Comparison of ENCODE assay signal across 1 cellular context in the genomic region with DNA sequence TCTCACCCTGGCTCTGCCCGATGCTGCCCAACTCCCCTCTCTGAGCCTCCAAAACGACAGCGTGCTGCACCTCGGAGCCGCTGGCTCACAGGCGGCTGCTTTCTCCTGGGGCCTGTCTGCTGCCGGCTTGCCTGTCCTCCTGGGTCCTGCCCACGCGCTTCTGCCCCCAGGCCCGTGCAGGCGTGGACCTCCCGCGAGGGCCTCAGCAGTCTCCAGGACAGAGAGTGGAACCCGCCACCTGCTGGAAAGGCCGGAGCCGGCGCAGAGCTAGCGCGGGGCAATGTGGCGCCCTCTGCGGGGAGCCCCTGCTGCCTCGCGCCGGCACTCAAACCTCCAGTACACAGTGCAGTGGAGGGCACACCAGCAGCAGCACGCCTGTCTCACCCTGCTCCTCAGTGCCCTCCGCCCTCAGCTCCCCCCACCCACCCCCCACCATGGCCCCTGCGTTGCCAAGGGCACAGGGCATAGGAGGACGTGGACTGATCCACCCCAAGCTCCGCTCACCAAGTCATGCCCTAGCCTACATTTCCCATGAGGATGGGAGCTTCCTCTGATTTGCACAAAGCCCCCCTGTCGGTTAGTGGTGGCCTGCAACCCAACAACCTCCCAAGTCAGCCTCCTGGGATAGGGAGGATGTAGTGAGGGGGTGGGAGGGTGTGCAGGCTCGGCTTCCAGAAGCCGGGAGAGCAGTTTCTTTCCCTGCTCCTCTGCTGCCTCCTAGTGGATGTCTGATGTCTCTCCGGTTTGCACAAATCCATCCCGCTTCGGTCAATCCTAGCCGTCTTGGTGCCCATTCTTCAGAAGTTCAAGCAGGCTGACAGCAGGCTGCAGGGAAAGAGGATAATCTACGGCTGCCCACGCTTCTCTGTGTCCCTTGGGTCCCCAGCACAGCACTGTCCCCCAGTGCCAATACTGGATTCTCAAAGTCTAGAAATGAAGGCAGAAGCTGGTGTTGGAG.
TF ChIP-seq lines count a peak whose summit lies in the region.

No MANE protein-coding gene starts in this region.

TF ChIP-seq in A549, 52 proteins besides CTCF, POLR2A, EP300 and RAD21 (continued from another document):
- TF ChIP-seq, protein P1, sequence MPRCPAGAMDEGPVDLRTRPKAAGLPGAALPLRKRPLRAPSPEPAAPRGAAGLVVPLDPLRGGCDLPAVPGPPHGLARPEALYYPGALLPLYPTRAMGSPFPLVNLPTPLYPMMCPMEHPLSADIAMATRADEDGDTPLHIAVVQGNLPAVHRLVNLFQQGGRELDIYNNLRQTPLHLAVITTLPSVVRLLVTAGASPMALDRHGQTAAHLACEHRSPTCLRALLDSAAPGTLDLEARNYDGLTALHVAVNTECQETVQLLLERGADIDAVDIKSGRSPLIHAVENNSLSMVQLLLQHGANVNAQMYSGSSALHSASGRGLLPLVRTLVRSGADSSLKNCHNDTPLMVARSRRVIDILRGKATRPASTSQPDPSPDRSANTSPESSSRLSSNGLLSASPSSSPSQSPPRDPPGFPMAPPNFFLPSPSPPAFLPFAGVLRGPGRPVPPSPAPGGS (IDR thresholded peaks at IDR 0.05): 0 out of 3 replicates have a peak, but pooled peaks have one; percentile 22
- no peak for TF ChIP-seq SREBF2 (IDR thresholded peaks at IDR 0.05)
- TF ChIP-seq JUN (IDR thresholded peaks at IDR 0.05): peak in 1 of 2 experiments; percentile 58; a peak in 2 of 5 replicates
- TF ChIP-seq, protein P2, sequence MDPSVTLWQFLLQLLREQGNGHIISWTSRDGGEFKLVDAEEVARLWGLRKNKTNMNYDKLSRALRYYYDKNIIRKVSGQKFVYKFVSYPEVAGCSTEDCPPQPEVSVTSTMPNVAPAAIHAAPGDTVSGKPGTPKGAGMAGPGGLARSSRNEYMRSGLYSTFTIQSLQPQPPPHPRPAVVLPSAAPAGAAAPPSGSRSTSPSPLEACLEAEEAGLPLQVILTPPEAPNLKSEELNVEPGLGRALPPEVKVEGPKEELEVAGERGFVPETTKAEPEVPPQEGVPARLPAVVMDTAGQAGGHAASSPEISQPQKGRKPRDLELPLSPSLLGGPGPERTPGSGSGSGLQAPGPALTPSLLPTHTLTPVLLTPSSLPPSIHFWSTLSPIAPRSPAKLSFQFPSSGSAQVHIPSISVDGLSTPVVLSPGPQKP (IDR thresholded peaks at IDR 0.05; ENCODE audit: low read depth, low read length): no peak
- TF ChIP-seq HEYL (CRISPR knock-in tag; IDR thresholded peaks at IDR 0.05): 0 out of 2 replicates have a peak, but pooled peaks have one; percentile 23
- TF ChIP-seq, protein P3, sequence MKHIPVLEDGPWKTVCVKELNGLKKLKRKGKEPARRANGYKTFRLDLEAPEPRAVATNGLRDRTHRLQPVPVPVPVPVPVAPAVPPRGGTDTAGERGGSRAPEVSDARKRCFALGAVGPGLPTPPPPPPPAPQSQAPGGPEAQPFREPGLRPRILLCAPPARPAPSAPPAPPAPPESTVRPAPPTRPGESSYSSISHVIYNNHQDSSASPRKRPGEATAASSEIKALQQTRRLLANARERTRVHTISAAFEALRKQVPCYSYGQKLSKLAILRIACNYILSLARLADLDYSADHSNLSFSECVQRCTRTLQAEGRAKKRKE (CRISPR knock-in tag; IDR thresholded peaks at IDR 0.05; ENCODE audit: low read depth): peak; percentile 73; the same call in 1 of the 2 replicates
- no peak; the same call in 1 of the 2 replicates for TF ChIP-seq BHLHE40 (IDR thresholded peaks at IDR 0.05; ENCODE audit: low read depth, low read length)
- peak; percentile 72; the same call in 1 of the 2 replicates for TF ChIP-seq MYC (IDR thresholded peaks at IDR 0.05; ENCODE audit: borderline replicate concordance, low read length)
- peak; percentile 94 for TF ChIP-seq EHF (CRISPR knock-in tag; IDR thresholded peaks at IDR 0.05)
- TF ChIP-seq, protein P4, sequence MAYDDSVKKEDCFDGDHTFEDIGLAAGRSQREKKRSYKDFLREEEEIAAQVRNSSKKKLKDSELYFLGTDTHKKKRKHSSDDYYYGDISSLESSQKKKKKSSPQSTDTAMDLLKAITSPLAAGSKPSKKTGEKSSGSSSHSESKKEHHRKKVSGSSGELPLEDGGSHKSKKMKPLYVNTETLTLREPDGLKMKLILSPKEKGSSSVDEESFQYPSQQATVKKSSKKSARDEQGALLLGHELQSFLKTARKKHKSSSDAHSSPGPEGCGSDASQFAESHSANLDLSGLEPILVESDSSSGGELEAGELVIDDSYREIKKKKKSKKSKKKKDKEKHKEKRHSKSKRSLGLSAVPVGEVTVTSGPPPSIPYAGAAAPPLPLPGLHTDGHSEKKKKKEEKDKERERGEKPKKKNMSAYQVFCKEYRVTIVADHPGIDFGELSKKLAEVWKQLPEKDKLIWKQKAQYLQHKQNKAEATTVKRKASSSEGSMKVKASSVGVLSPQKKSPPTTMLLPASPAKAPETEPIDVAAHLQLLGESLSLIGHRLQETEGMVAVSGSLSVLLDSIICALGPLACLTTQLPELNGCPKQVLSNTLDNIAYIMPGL (CRISPR knock-in tag; IDR thresholded peaks at IDR 0.05; ENCODE audit: borderline replicate concordance): peak; percentile 93
- peak; percentile 14; the same call in 1 of the 2 replicates for TF ChIP-seq NPAS2 (CRISPR knock-in tag; IDR thresholded peaks at IDR 0.05; ENCODE audit: borderline replicate concordance)
- TF ChIP-seq ZC3H11A (IDR thresholded peaks at IDR 0.05): no peak
- TF ChIP-seq HDAC2 (IDR thresholded peaks at IDR 0.05): no peak
- peak; percentile 99 for TF ChIP-seq SMC3 (IDR thresholded peaks at IDR 0.05)
- TF ChIP-seq HOXB13 (CRISPR knock-in tag; IDR thresholded peaks at IDR 0.05; ENCODE audit: low read depth): peak; percentile 92; the same call in 1 of the 2 replicates
- TF ChIP-seq ZNF302 (CRISPR knock-in tag; IDR thresholded peaks at IDR 0.05): peak; percentile 43; the same call in 1 of the 2 replicates
- no peak for TF ChIP-seq JUNB (IDR thresholded peaks at IDR 0.05)
- no peak for TF ChIP-seq CHD4 (IDR thresholded peaks at IDR 0.05; ENCODE audit: borderline replicate concordance)
